8 cellular contexts compared by ENCODE assay signal in the genomic region with DNA sequence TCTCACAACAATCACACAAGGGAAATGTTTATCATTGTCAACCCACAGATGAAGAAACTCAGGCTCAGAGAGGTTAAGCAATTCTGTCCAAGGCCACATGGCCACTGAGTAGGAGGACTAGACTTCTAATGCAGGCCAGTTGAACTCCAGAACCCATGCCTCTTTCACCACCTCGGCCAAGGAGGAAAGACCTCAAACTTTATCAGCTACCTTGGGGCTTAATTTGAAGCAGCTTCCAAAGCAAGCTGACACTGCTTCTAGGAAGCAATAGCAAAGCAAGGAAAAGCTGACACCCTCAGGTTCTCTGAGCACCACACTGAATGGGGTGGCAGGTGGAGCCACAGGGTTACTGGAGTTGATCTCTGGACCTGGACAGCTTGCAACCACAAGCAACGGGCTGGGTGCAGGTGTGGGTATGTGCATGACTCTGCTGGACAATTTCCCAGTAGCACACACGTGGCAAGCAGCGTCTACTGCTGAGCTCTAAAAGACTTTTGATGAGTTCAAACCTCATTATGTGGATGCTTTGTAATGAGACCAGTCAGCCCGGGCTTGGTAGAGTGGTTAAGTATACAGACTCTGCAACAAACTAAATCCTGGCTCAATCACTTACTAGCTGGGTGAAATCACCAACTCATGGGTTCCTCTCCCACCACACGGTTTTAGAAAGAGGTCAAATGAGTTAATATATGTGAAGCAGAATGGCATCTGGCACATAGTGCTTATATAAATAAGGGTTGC. TPM values are rescaled to one million over a fixed set of nuclear protein-coding genes. Genes with fewer than 3 reads are reported as not detected.
DNase-seq lines count a peak whose midpoint lies in the region; ATAC-seq and TF ChIP-seq lines count a peak whose summit lies in the region.

No MANE protein-coding gene starts in this region.

- DNase-seq in CD4-positive, alpha-beta T cell: no peak
- peak; percentile 65 for DNase-seq in astrocyte of the spinal cord (ENCODE audit: low read depth, low spot score)
- DNase-seq in mucosa of gallbladder (ENCODE audit: low spot score): peak; percentile 87
- no peak for DNase-seq in GM10248 (ENCODE audit: extremely low spot score)
- DNase-seq in NCI-H510A treated with DMSO at 0.1 percent for 48 hours (lab: John Stamatoyannopoulos, UW): no peak
- no peak for DNase-seq in foreskin melanocyte

- peaks cover 29% of the 10 kb centered on the region for H3K4me1 Mint-ChIP-seq in CD4-positive, alpha-beta T cell (ENCODE audit: low read depth)

- ATAC-seq in CD4-positive, alpha-beta T cell (ENCODE audit: poor library complexity): peak; percentile 27
- peak; percentile 8 for ATAC-seq in HG03135 (IDR thresholded peaks at IDR 0.05; ENCODE audit: unreplicated experiment)
- ATAC-seq in HG03196 (IDR thresholded peaks at IDR 0.05; ENCODE audit: unreplicated experiment): no peak

- H3K27ac Mint-ChIP-seq in CD4-positive, alpha-beta T cell: peak overlapping the region; percentile 74

- CTCF ChIA-PET in CD4-positive, alpha-beta T cell (lab: Charles Lee): interaction anchor here (0.5 to 2.7 kb wide), 48 partner anchors 9 to 988 kb away, joined by 3 to 21 read pairs (median 4); a partner anchor contains a TSS
- CTCF ChIA-PET in GM10248 (lab: Yijun Ruan, JAX): interaction anchor here (0.7 to 44.0 kb wide), 57 partner anchors 12 to 1126 kb away, joined by 3 to 1428 read pairs (median 5); a partner anchor contains a TSS

- H3K9me3 ChIP-seq in CD4-positive, alpha-beta T cell (ENCODE audit: control insufficient read depth, low read length): no peaks in the 10 kb centered on the region

- H3K27ac ChIP-seq in CD4-positive, alpha-beta T cell (ENCODE audit: low read depth, low read length): no peak overlapping the region

- no peaks in the 10 kb centered on the region for H3K9me3 Mint-ChIP-seq in CD4-positive, alpha-beta T cell

- POLR2A ChIA-PET in CD4-positive, alpha-beta T cell (lab: Charles Lee): interaction anchor here (0.6 to 2.2 kb wide), 9 partner anchors 13 to 602 kb away, joined by 3 to 17 read pairs (median 7); a partner anchor contains a TSS
- POLR2A ChIA-PET in GM10248 (lab: Yijun Ruan, JAX): interaction anchor here (1.1 kb wide), 1 partner anchor 48 kb away, joined by 6 read pairs; no protein-coding TSS in a partner anchor

- TF ChIP-seq CTCF in CD4-positive, alpha-beta T cell (IDR thresholded peaks at IDR 0.05): no peak
- TF ChIP-seq CTCF in astrocyte of the spinal cord (IDR thresholded peaks at IDR 0.05; ENCODE audit: low read depth, low read length) (no peak), GM10248 (IDR thresholded peaks at IDR 0.05; ENCODE audit: control extremely low read depth, extremely low read depth, low read depth, missing control alignments) (no peak)

- intact Hi-C loops in CD4-positive, alpha-beta T cell (cut with DNase I, micrococcal nuclease): loop anchor here (1.0 to 5.0 kb wide), 6 partner anchors 320 to 1140 kb away; a partner anchor contains a TSS

- no peaks in the 10 kb centered on the region for H3K27me3 Mint-ChIP-seq in CD4-positive, alpha-beta T cell

- H3K27me3 ChIP-seq in CD4-positive, alpha-beta T cell (ENCODE audit: control insufficient read depth, insufficient read depth, low read length): no peaks in the 10 kb centered on the region

- H3K36me3 Mint-ChIP-seq in CD4-positive, alpha-beta T cell (ENCODE audit: low read depth): peaks cover 14% of the 10 kb centered on the region

- no peak overlapping the region for H3K4me3 ChIP-seq in astrocyte of the spinal cord (ENCODE audit: low read depth, low read length)

- in situ Hi-C loops in astrocyte of the spinal cord (cut with HindIII; ENCODE audit: low sequenced_read_pairs): no loop called here

- no peak overlapping the region for H3K4me3 Mint-ChIP-seq in CD4-positive, alpha-beta T cell

RNA-seq across cellular contexts. Expression of a gene that starts 23.1 kb away (rescaled TPM):
- total RNA-seq in CD4-positive, alpha-beta T cell: 1,000 to 10,000 TPM; 1,350 to 1,388 TPM
- total RNA-seq in mucosa of gallbladder: 96.7 TPM

Comparison
In these comparisons a context has a peak if more than half of its experiments do, and no peak if none do; other contexts are left out.
1. DNase-seq: peak in astrocyte of the spinal cord (single experiment) and mucosa of gallbladder (single experiment); none in CD4-positive, alpha-beta T cell (0 of 10), GM10248 (single experiment), NCI-H510A treated with DMSO at 0.1 percent for 48 hours (single experiment) and foreskin melanocyte (single experiment).
2. RNA of a gene that starts 23.1 kb away (total RNA-seq): 1,350 to 1,388 TPM in CD4-positive, alpha-beta T cell; 96.7 TPM in mucosa of gallbladder (single experiment); every median in the first group is over 10 times any median in the second.